In the genomic region with DNA sequence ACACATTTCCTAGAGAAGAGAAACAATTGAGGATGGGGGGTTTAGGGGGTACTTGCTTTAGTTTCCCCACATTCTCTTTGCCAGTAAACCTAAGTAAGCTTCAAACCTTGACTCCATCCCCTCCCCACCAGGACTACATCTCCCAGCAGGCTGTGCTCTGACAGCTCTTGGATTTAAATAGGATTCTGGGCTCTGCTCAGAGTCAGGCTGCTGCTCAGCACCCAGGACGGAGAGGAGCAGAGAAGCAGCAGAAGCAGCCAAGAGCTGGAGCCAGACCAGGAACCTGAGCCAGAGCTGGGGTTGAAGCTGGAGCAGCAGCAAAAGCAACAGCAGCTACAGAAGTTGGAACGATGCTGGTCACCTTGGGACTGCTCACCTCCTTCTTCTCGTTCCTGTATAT, we compare ENCODE assay signal across 8 cellular contexts. TPM values are rescaled to one million over a fixed set of nuclear protein-coding genes. Genes with fewer than 3 reads are reported as not detected.
DNase-seq lines count a peak whose midpoint lies in the region; ATAC-seq and TF ChIP-seq lines count a peak whose summit lies in the region.
"Had no signal": no experiment of that assay in that cellular context is flagged by ENCODE, and none has a peak within 500 bp of the region (broad histone marks: within the 10 kb centered on the region; RNA-seq: fewer than 3 reads in every experiment).

No MANE protein-coding gene starts in this region.

- no peak for ATAC-seq in HG03342 (IDR thresholded peaks at IDR 0.05; ENCODE audit: unreplicated experiment)

- H3K27ac ChIP-seq in HUES6 (ENCODE audit: low read depth, low read length): no peak overlapping the region
- no peak overlapping the region for H3K27ac ChIP-seq in WERI-Rb-1

- TF ChIP-seq CTCF in WERI-Rb-1 (IDR thresholded peaks at IDR 0.05; ENCODE audit: low read depth, low read length): no peak

- H3K9me3 ChIP-seq in HUES6 (ENCODE audit: control insufficient read depth, insufficient read depth, low read depth, low read length) (no peaks in the 10 kb centered on the region; the same call in 1 of the 2 replicates), WERI-Rb-1 (ENCODE audit: severe bottlenecking) (no peaks in the 10 kb centered on the region), skeletal muscle satellite cell (replicated peaks; ENCODE audit: low read length) (no peaks in the 10 kb centered on the region)

- peak overlapping the region; percentile 8 for H3K4me2 ChIP-seq in skeletal muscle satellite cell (ENCODE audit: low read length)

- H3K27me3 ChIP-seq in HUES6 (ENCODE audit: control insufficient read depth, insufficient read depth, low read length) (peaks cover 8% of the 10 kb centered on the region; the same call in 1 of the 2 replicates), WERI-Rb-1 (ENCODE audit: insufficient read depth, low read depth, severe bottlenecking) (no peaks in the 10 kb centered on the region), skeletal muscle satellite cell (ENCODE audit: control insufficient read depth, insufficient read depth, low read length) (peaks cover 78% of the 10 kb centered on the region)

- 0 out of 2 replicates have a peak overlapping the region, but pooled peaks have one; percentile 17 for H3K4me3 ChIP-seq in HUES6 (ENCODE audit: low read depth, low read length)
- H3K4me3 ChIP-seq in WERI-Rb-1 (ENCODE audit: low read depth, low read length): peak overlapping the region; percentile 11
- no peak overlapping the region for H3K4me3 ChIP-seq in skeletal muscle satellite cell (ENCODE audit: low read length)

- H3K9ac ChIP-seq in HUES6 (ENCODE audit: low read length) (no peak overlapping the region), skeletal muscle satellite cell (ENCODE audit: low read depth, low read length) (no peak overlapping the region)

- DNase-seq in WERI-Rb-1: peak; percentile 57
- peak; percentile 38 for DNase-seq in hepatic stellate cell (ENCODE audit: low spot score)
- DNase-seq in NCI-H1048 (lab: John Stamatoyannopoulos, UW): no peak
- no peak for DNase-seq in stimulated activated naive CD4-positive, alpha-beta T cell treated with Interleukin-2 at 50 U/mL for 16 hours (lab: John Stamatoyannopoulos, UW)
- DNase-seq: activated CD4-positive, alpha-beta T cell treated with anti-CD3 and anti-CD28 coated beads, Interleukin-2, amount 10 ng/mL, durations not matched to agents 24 days and 14 days had no signal

- no peaks in the 10 kb centered on the region for H3K36me3 ChIP-seq in HUES6 (ENCODE audit: control insufficient read depth, insufficient read depth, low read length)
- no peaks in the 10 kb centered on the region for H3K36me3 ChIP-seq in WERI-Rb-1
- no peaks in the 10 kb centered on the region for H3K36me3 ChIP-seq in skeletal muscle satellite cell (ENCODE audit: insufficient read depth, low read length)

- H3K4me1 ChIP-seq in HUES6 (ENCODE audit: control insufficient read depth, insufficient read depth, low read length) (no peaks in the 10 kb centered on the region), skeletal muscle satellite cell (ENCODE audit: control insufficient read depth, insufficient read depth, low read length) (no peaks in the 10 kb centered on the region)

RNA-seq across cellular contexts. Expression of gene RDH12, which starts 20.6 kb away (rescaled TPM):
- total RNA-seq in skeletal muscle satellite cell (2012; rRNA removed): not detected in 2 replicates
- total RNA-seq: activated CD4-positive, alpha-beta T cell treated with anti-CD3 and anti-CD28 coated beads, Interleukin-2, amount 10 ng/mL, durations not matched to agents 24 days and 14 days had no signal

RNA-seq across cellular contexts. Expression of gene RDH11, which starts 26.7 kb away (rescaled TPM):
- 99.2 and 115 TPM in 2 replicates for total RNA-seq in skeletal muscle satellite cell (2012; rRNA removed)

RNA-seq across cellular contexts. Expression of gene VTI1B, which starts 47.9 kb away (rescaled TPM):
- total RNA-seq in skeletal muscle satellite cell (2012; rRNA removed): 36.0 and 44.3 TPM in 2 replicates

Comparison
In these comparisons a context has a peak if more than half of its experiments do, and no peak if none do; other contexts are left out.
1. DNase-seq: peak in WERI-Rb-1 (single experiment) and hepatic stellate cell (single experiment); none in NCI-H1048 (single experiment) and stimulated activated naive CD4-positive, alpha-beta T cell treated with Interleukin-2 at 50 U/mL for 16 hours (single experiment).